Comparison of ENCODE assay signal across 33 cellular contexts in the genomic region with DNA sequence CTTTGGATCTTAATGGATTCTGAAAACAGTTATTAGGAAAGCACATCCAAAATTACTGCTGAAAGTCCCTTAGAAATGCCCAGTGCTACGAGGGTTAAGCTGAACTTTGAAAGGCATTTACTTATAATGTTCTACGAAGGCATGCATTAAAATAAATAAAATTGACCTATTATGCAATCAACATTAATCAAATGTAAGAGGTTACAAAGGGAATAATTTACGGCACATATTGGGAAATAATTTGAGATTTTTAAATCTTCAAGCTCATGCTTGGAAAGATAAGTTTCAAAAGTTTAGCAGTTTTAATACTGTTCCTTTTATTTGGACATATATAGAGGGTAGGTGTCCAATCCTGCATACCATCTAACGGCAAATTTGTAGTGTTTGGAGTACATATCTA.
DNase-seq lines count a peak whose midpoint lies in the region; ATAC-seq, FAIRE-seq and TF ChIP-seq lines count a peak whose summit lies in the region.
"Had no signal": no experiment of that assay in that cellular context is flagged by ENCODE, and none has a peak within 500 bp of the region (broad histone marks: within the 10 kb centered on the region; RNA-seq: fewer than 3 reads in every experiment).

No MANE protein-coding gene starts in this region.

- ATAC-seq in HepG2: no peak
- no peak for ATAC-seq in right lobe of liver
- no peak for ATAC-seq in K562
- ATAC-seq in natural killer cell treated with Interleukin-12 subunit alpha and Interleukin-12 subunit beta and Interleukin-15 and Interleukin-18, amount 100 ng/mL, for 72 hours: no peak
- ATAC-seq: A549; CD8-positive, alpha-beta T cell had no signal

- 7% methylated on average over 4 of the region's 4 CpGs for WGBS in HepG2 (ENCODE audit: low lambda C conversion rate)
- WGBS in right lobe of liver (ENCODE audit: insufficient coverage, low coverage, low lambda C conversion rate, missing lambda C conversion rate): 35% methylated on average over 4 of the region's 4 CpGs
- WGBS in K562 (ENCODE audit: insufficient coverage, low coverage, missing lambda C conversion rate): 2% methylated on average over 4 of the region's 4 CpGs

- CTCF ChIA-PET in HepG2 (lab: Yijun Ruan, JAX; ENCODE audit: low intra/inter-chr PET ratio, low total read pairs): no interaction called here
- CTCF ChIA-PET in K562 (lab: Yijun Ruan, JAX; ENCODE audit: low intra/inter-chr PET ratio): no interaction called here

- H3K27ac ChIP-seq in HepG2 (ENCODE audit: extremely low read length, insufficient read depth, low read length) (no peak overlapping the region), right lobe of liver (no peak overlapping the region), K562 (ENCODE audit: extremely low read depth, low read depth, low read length) (no peak overlapping the region)
- H3K27ac ChIP-seq: 22Rv1; A549; BLaER1; BLaER1 treated with 17β-estradiol and CSF1 and Interleukin-3, amounts not matched to agents 10 nM and 100 nM; C4-2B had no signal

- no peak overlapping the region for H3K4me2 ChIP-seq in HepG2 (ENCODE audit: low read depth, low read length)
- H3K4me2 ChIP-seq in K562 (ENCODE audit: insufficient read depth, low read length): no peak overlapping the region
- H3K4me2 ChIP-seq: A549; BLaER1; BLaER1 treated with 17β-estradiol and CSF1 and Interleukin-3, amounts not matched to agents 10 nM and 100 nM had no signal

- no peak for FAIRE-seq in HepG2 (lab: Jason Lieb, UNC)
- no peak for FAIRE-seq in K562 (lab: Jason Lieb, UNC)
- FAIRE-seq: A204.1, A549, D721Med had no signal

- H3K4me3 ChIP-seq in HepG2 (replicated peaks in 1 of 3; ENCODE audit: insufficient read depth in 1 of 3, low read depth in 2 of 3, low read length in 3 of 3) (no peak overlapping the region), right lobe of liver (no peak overlapping the region), K562 (no peak overlapping the region)
- H3K4me3 ChIP-seq: A549; BLaER1; BLaER1 treated with 17β-estradiol and CSF1 and Interleukin-3, amounts not matched to agents 10 nM and 100 nM had no signal

- H3K79me2 ChIP-seq in HepG2 (ENCODE audit: insufficient read depth, low read length) (no peaks in the 10 kb centered on the region), K562 (ENCODE audit: control insufficient read depth, insufficient read depth, low read length) (no peaks in the 10 kb centered on the region)

- no peak for DNase-seq in HepG2 (ENCODE audit: low spot score)
- DNase-seq in right lobe of liver: no peak
- DNase-seq in K562 (ENCODE audit: extremely low read depth in 1 of 4, low spot score in 3 of 4): no peak
- no peak for DNase-seq in natural killer cell treated with Interleukin-12 subunit alpha and Interleukin-12 subunit beta and Interleukin-15 and Interleukin-18, amount 100 ng/mL, for 72 hours (ENCODE audit: low spot score)
- DNase-seq: 8988T; ACHN; AML-193; BE2C; C1 segment of cervical spinal cord; Caco-2; Calu3; CD4-positive, alpha-beta memory T cell; CD4-positive, alpha-beta T cell; CD4-positive, CD25-positive, alpha-beta regulatory T cell; CD8-positive, alpha-beta memory T cell; CD8-positive, alpha-beta T cell; COR-L47; DMS 273 treated with DMSO at 0.1 percent for 48 hours; DMS153; DMS53; DMS79; DMS79 treated with DMSO at 0.1 percent for 48 hours; DND-41; EL had no signal

- H2AFZ ChIP-seq in HepG2 (ENCODE audit: low read length): no peak overlapping the region
- H2AFZ ChIP-seq in K562 (ENCODE audit: low read depth, low read length): no peak overlapping the region

- no peaks in the 10 kb centered on the region for H3K36me3 ChIP-seq in HepG2 (replicated peaks in 1 of 2; ENCODE audit: control insufficient read depth in 1 of 2, insufficient read depth in 2 of 2, low read length in 2 of 2)
- H3K36me3 ChIP-seq in right lobe of liver: no peaks in the 10 kb centered on the region
- H3K36me3 ChIP-seq in K562 (ENCODE audit: control insufficient read depth, insufficient read depth, low read length): no peaks in the 10 kb centered on the region
- H3K36me3 ChIP-seq: BE2C; BLaER1; BLaER1 treated with 17β-estradiol and CSF1 and Interleukin-3, amounts not matched to agents 10 nM and 100 nM had no signal

- H3K9me3 Mint-ChIP-seq in natural killer cell treated with Interleukin-12 subunit alpha and Interleukin-12 subunit beta and Interleukin-15 and Interleukin-18, amount 100 ng/mL, for 72 hours: peaks cover 11% of the 10 kb centered on the region

- in situ Hi-C loops in HepG2 (cut with HindIII; ENCODE audit: extremely low pct_ligation_motif_present, low pct_unique_long_range_greater_than_20kb): no loop called here
- in situ Hi-C loops in K562 (cut with MboI): no loop called here

- no peaks in the 10 kb centered on the region for H3K27me3 Mint-ChIP-seq in natural killer cell treated with Interleukin-12 subunit alpha and Interleukin-12 subunit beta and Interleukin-15 and Interleukin-18, amount 100 ng/mL, for 72 hours
- H3K27me3 Mint-ChIP-seq: B cell; CD4-positive, alpha-beta memory T cell; CD4-positive, alpha-beta T cell; CD4-positive, CD25-positive, alpha-beta regulatory T cell; CD8-positive, alpha-beta memory T cell had no signal

- H3K4me3 Mint-ChIP-seq in natural killer cell treated with Interleukin-12 subunit alpha and Interleukin-12 subunit beta and Interleukin-15 and Interleukin-18, amount 100 ng/mL, for 72 hours: no peak overlapping the region
- H3K4me3 Mint-ChIP-seq: B cell; CD14-positive monocyte; CD4-positive, alpha-beta memory T cell; CD4-positive, alpha-beta T cell; CD4-positive, CD25-positive, alpha-beta regulatory T cell; CD8-positive, alpha-beta memory T cell; CD8-positive, alpha-beta T cell had no signal

- no peak for TF ChIP-seq CTCF in HepG2 (CRISPR knock-in tag; IDR thresholded peaks at IDR 0.05)
- TF ChIP-seq CTCF in right lobe of liver (IDR thresholded peaks at IDR 0.05): no peak
- TF ChIP-seq CTCF in K562 (IDR thresholded peaks at IDR 0.05 in 2 of 3, conservative IDR thresholded peaks at IDR 0.05 in 1 of 3; ENCODE audit: insufficient read depth in 2 of 3, low read depth in 1 of 3, low read length in 3 of 3): no peak

- peaks cover 89% of the 10 kb centered on the region for H3K9me3 ChIP-seq in HepG2 (ENCODE audit: low read length)
- no peaks in the 10 kb centered on the region for H3K9me3 ChIP-seq in right lobe of liver
- no peaks in the 10 kb centered on the region for H3K9me3 ChIP-seq in K562 (replicated peaks; ENCODE audit: control insufficient read depth, insufficient read depth, low read depth, low read length)
- H3K9me3 ChIP-seq: A549, BE2C, Caco-2 had no signal

- H3K27me3 ChIP-seq in HepG2 (ENCODE audit: control insufficient read depth in 1 of 2, insufficient read depth in 2 of 2, low read length in 2 of 2) (no peaks in the 10 kb centered on the region), right lobe of liver (no peaks in the 10 kb centered on the region), K562 (ENCODE audit: control insufficient read depth in 2 of 2, insufficient read depth in 2 of 2, low read length in 2 of 2) (no peaks in the 10 kb centered on the region)
- H3K27me3 ChIP-seq: BE2C; BLaER1; BLaER1 treated with 17β-estradiol and CSF1 and Interleukin-3, amounts not matched to agents 10 nM and 100 nM had no signal

- H3K4me1 Mint-ChIP-seq in natural killer cell treated with Interleukin-12 subunit alpha and Interleukin-12 subunit beta and Interleukin-15 and Interleukin-18, amount 100 ng/mL, for 72 hours (ENCODE audit: low read depth in 2 of 2): no peaks in the 10 kb centered on the region
- H3K4me1 Mint-ChIP-seq: B cell; CD14-positive monocyte; CD4-positive, alpha-beta memory T cell; CD4-positive, CD25-positive, alpha-beta regulatory T cell; CD8-positive, alpha-beta memory T cell had no signal

- no peak for TF ChIP-seq EP300 in HepG2 (IDR thresholded peaks at IDR 0.05; ENCODE audit: low read depth in 2 of 2, low read length in 2 of 2)
- no peak for TF ChIP-seq EP300 in HepG2 (CRISPR knock-in tag; IDR thresholded peaks at IDR 0.05; ENCODE audit: borderline replicate concordance)
- no peak for TF ChIP-seq EP300 in K562 (IDR thresholded peaks at IDR 0.05; ENCODE audit: low read length)

- no peak for TF ChIP-seq RAD21 in HepG2 (CRISPR knock-in tag; IDR thresholded peaks at IDR 0.05)
- no peak for TF ChIP-seq RAD21 in K562 (CRISPR knock-in tag; conservative IDR thresholded peaks at IDR 0.05 in 1 of 2, IDR thresholded peaks at IDR 0.05 in 1 of 2)

- no peaks in the 10 kb centered on the region for H3K9me1 ChIP-seq in K562 (ENCODE audit: control insufficient read depth, insufficient read depth, low read length)

- H3K4me1 ChIP-seq in HepG2 (ENCODE audit: insufficient read depth, low read length): no peaks in the 10 kb centered on the region
- no peaks in the 10 kb centered on the region for H3K4me1 ChIP-seq in right lobe of liver
- no peaks in the 10 kb centered on the region for H3K4me1 ChIP-seq in K562 (replicated peaks in 1 of 2; ENCODE audit: control insufficient read depth in 2 of 2, insufficient read depth in 2 of 2, low read length in 2 of 2)
- H3K4me1 ChIP-seq: A549; BE2C; BLaER1; BLaER1 treated with 17β-estradiol and CSF1 and Interleukin-3, amounts not matched to agents 10 nM and 100 nM; Caco-2 had no signal

- POLR2A ChIA-PET in HepG2 (lab: Yijun Ruan, JAX) (no interaction called here), K562 (lab: Yijun Ruan, JAX) (no interaction called here)

- H3K36me3 Mint-ChIP-seq in natural killer cell treated with Interleukin-12 subunit alpha and Interleukin-12 subunit beta and Interleukin-15 and Interleukin-18, amount 100 ng/mL, for 72 hours: peaks cover 8% of the 10 kb centered on the region
- H3K36me3 Mint-ChIP-seq: CD14-positive monocyte; CD4-positive, alpha-beta memory T cell; CD4-positive, CD25-positive, alpha-beta regulatory T cell; CD8-positive, alpha-beta T cell had no signal

- intact Hi-C loops in HepG2 (cut with micrococcal nuclease; ENCODE audit: unreplicated experiment) (no loop called here), right lobe of liver (cut with DNase I) (no loop called here), K562 (cut with micrococcal nuclease) (no loop called here)

- BruUV-seq in HepG2 (replicated peaks; lab: Mats Ljungman, UMichigan): no TSS peak
- no TSS peak for BruUV-seq in K562 (replicated peaks; lab: Mats Ljungman, UMichigan)

- H3K9ac ChIP-seq in HepG2 (ENCODE audit: insufficient read depth, low read depth, low read length) (no peak overlapping the region), K562 (ENCODE audit: insufficient read depth in 1 of 2, low read depth in 2 of 2, low read length in 2 of 2) (no peak overlapping the region)
- H3K9ac ChIP-seq: BLaER1; BLaER1 treated with 17β-estradiol and CSF1 and Interleukin-3, amounts not matched to agents 10 nM and 100 nM had no signal

- H3K27ac Mint-ChIP-seq in natural killer cell treated with Interleukin-12 subunit alpha and Interleukin-12 subunit beta and Interleukin-15 and Interleukin-18, amount 100 ng/mL, for 72 hours: no peak overlapping the region
- H3K27ac Mint-ChIP-seq: B cell; CD14-positive monocyte; CD4-positive, alpha-beta memory T cell; CD4-positive, alpha-beta T cell; CD4-positive, CD25-positive, alpha-beta regulatory T cell; CD8-positive, alpha-beta memory T cell; CD8-positive, alpha-beta T cell had no signal

- TF ChIP-seq POLR2A in HepG2 (IDR thresholded peaks at IDR 0.05; ENCODE audit: insufficient read depth in 1 of 2, low read depth in 2 of 2, low read length in 2 of 2) (no peak), right lobe of liver (IDR thresholded peaks at IDR 0.05) (no peak), K562 (conservative IDR thresholded peaks at IDR 0.05) (no peak)

- H4K20me1 ChIP-seq in HepG2 (ENCODE audit: insufficient read depth, low read length) (no peaks in the 10 kb centered on the region), K562 (replicated peaks; ENCODE audit: control insufficient read depth, insufficient read depth, low read length) (no peaks in the 10 kb centered on the region)
- H4K20me1 ChIP-seq: BLaER1; BLaER1 treated with 17β-estradiol and CSF1 and Interleukin-3, amounts not matched to agents 10 nM and 100 nM had no signal
